12 cellular contexts compared by ENCODE assay signal in genomic region chr1:229563701-229564100, GRCh38. TPM values are rescaled to one million over a fixed set of nuclear protein-coding genes. Genes with fewer than 3 reads are reported as not detected.
A peak's percentile ranks its signal among the peaks of the same experiment; 100 is the strongest.
DNase-seq lines count a peak whose midpoint lies in the region; ATAC-seq and TF ChIP-seq lines count a peak whose summit lies in the region.
"Had no signal": no experiment of that assay in that cellular context is flagged by ENCODE, and none has a peak within 500 bp of the region (broad histone marks: within the 10 kb centered on the region; RNA-seq: fewer than 3 reads in every experiment).

No MANE protein-coding gene starts in this region.

- H3K27me3 ChIP-seq in AG04450 (ENCODE audit: control insufficient read depth, insufficient read depth, low read length), result no peaks in the 10 kb centered on the region
- H3K27me3 ChIP-seq: BE2C had no signal

- no peaks in the 10 kb centered on the region for H3K36me3 Mint-ChIP-seq in activated CD4-positive, alpha-beta T cell treated with anti-CD3 and anti-CD28 coated beads, Interleukin-2, amount 10 ng/mL, durations not matched to agents 7 days and 5 days (ENCODE audit: low read depth)

- peaks cover 10% of the 10 kb centered on the region for H3K4me1 Mint-ChIP-seq in activated CD4-positive, alpha-beta T cell treated with anti-CD3 and anti-CD28 coated beads, Interleukin-2, amount 10 ng/mL, durations not matched to agents 7 days and 5 days

- no peak overlapping the region for H3K27ac Mint-ChIP-seq in activated CD4-positive, alpha-beta T cell treated with anti-CD3 and anti-CD28 coated beads, Interleukin-2, amount 10 ng/mL, durations not matched to agents 7 days and 5 days

- no peak overlapping the region for H3K4me3 ChIP-seq in AG04450 (ENCODE audit: low read depth, low read length)

- DNase-seq in AG04450 (ENCODE audit: low read depth, low spot score) (peak; percentile 15), NCI-H2029 treated with DMSO at 0.1 percent for 48 hours (lab: John Stamatoyannopoulos, UW) (peak; percentile 16), fibroblast of gingiva (ENCODE audit: low read depth) (peak; percentile 10), pons (ENCODE audit: low spot score) (peak; percentile 48), HuH-7 (ENCODE audit: low spot score) (no peak), GM10248 (ENCODE audit: extremely low spot score) (no peak), left lobe of liver (ENCODE audit: low spot score) (no peak)
- DNase-seq in activated CD4-positive, alpha-beta T cell treated with anti-CD3 and anti-CD28 coated beads, Interleukin-2, amount 10 ng/mL, durations not matched to agents 7 days and 5 days, result no peak
- DNase-seq: activated T-cell treated with anti-CD3 and anti-CD28 coated beads, Interleukin-2, amount 50 U/mL, for 4 hours; BE2C; NCI-H2227 treated with DMSO at 0.1 percent for 48 hours; stimulated activated CD4-positive, alpha-beta T cell treated with anti-CD3 and anti-CD28 coated beads, Interleukin-4, amount 100 ng/mL, for 1 hour had no signal

- H3K27ac ChIP-seq in AG04450 (ENCODE audit: low read depth, low read length), result no peak overlapping the region

- POLR2A ChIA-PET in AG04450 (lab: Yijun Ruan, JAX), result interaction anchor here (1.2 kb wide), 1 partner anchor 48 kb away, joined by 3 read pairs; no protein-coding TSS in a partner anchor
- POLR2A ChIA-PET in GM10248 (lab: Yijun Ruan, JAX), result no interaction called here
- POLR2A ChIA-PET in activated CD4-positive, alpha-beta T cell treated with anti-CD3 and anti-CD28 coated beads, Interleukin-2, amount 10 ng/mL, durations not matched to agents 7 days and 5 days (lab: Charles Lee), result no interaction called here

- CTCF ChIA-PET in AG04450 (lab: Charles Lee), result no interaction called here
- CTCF ChIA-PET in GM10248 (lab: Yijun Ruan, JAX), result interaction anchor here (1.3 to 1.5 kb wide), 2 partner anchors 16 to 103 kb away, joined by 3 to 4 read pairs; no protein-coding TSS in a partner anchor
- CTCF ChIA-PET in activated CD4-positive, alpha-beta T cell treated with anti-CD3 and anti-CD28 coated beads, Interleukin-2, amount 10 ng/mL, durations not matched to agents 7 days and 5 days (lab: Charles Lee), result interaction anchor here (1.2 kb wide), 1 partner anchor 16 kb away, joined by 3 read pairs; no protein-coding TSS in a partner anchor

- H3K9me3 Mint-ChIP-seq in activated CD4-positive, alpha-beta T cell treated with anti-CD3 and anti-CD28 coated beads, Interleukin-2, amount 10 ng/mL, durations not matched to agents 7 days and 5 days, result no peaks in the 10 kb centered on the region
- H3K9me3 Mint-ChIP-seq: activated T-cell treated with anti-CD3 and anti-CD28 coated beads, Interleukin-2, amount 50 U/mL, for 4 hours had no signal

- ATAC-seq in left lobe of liver, result no peak
- ATAC-seq: activated T-cell treated with anti-CD3 and anti-CD28 coated beads, Interleukin-2, amount 50 U/mL, for 4 hours had no signal

- H3K4me3 Mint-ChIP-seq in activated CD4-positive, alpha-beta T cell treated with anti-CD3 and anti-CD28 coated beads, Interleukin-2, amount 10 ng/mL, durations not matched to agents 7 days and 5 days, result no peak overlapping the region
- H3K4me3 Mint-ChIP-seq: activated T-cell treated with anti-CD3 and anti-CD28 coated beads, Interleukin-2, amount 50 U/mL, for 4 hours had no signal

- H3K27me3 Mint-ChIP-seq in activated CD4-positive, alpha-beta T cell treated with anti-CD3 and anti-CD28 coated beads, Interleukin-2, amount 10 ng/mL, durations not matched to agents 7 days and 5 days, result peaks cover 3% of the 10 kb centered on the region

- TF ChIP-seq CTCF in AG04450 (IDR thresholded peaks at IDR 0.05; ENCODE audit: low read depth, low read length), result no peak
- TF ChIP-seq CTCF in GM10248 (IDR thresholded peaks at IDR 0.05; ENCODE audit: control extremely low read depth, extremely low read depth, low read depth, missing control alignments), result no peak

- no peaks in the 10 kb centered on the region for H3K9me3 ChIP-seq in AG04450 (ENCODE audit: control insufficient read depth, insufficient read depth, low read length)
- H3K9me3 ChIP-seq: BE2C had no signal

RNA-seq across cellular contexts. Expression of gene ABCB10, which starts 5.2 kb away (rescaled TPM):
- 8.7 and 10.3 TPM in 2 replicates for polyA plus RNA-seq in AG04450 (2011; rRNA removed)
- 8.7 and 9.1 TPM in 2 replicates for polyA minus RNA-seq in AG04450 (2011; rRNA and poly(A)+ RNA removed)
- total RNA-seq in left lobe of liver, result 16.4 TPM
- total RNA-seq in activated CD4-positive, alpha-beta T cell treated with anti-CD3 and anti-CD28 coated beads, Interleukin-2, amount 10 ng/mL, durations not matched to agents 7 days and 5 days, result 10 to 100 TPM; 23.7 to 28.2 TPM

RNA-seq across cellular contexts. Expression of gene NUP133, which starts 55.6 kb away (rescaled TPM):
- 27.3 and 29.6 TPM in 2 replicates for polyA plus RNA-seq in AG04450 (2011; rRNA removed)
- 21.5 and 29.1 TPM in 2 replicates for polyA minus RNA-seq in AG04450 (2011; rRNA and poly(A)+ RNA removed)
- total RNA-seq in left lobe of liver, result 12.1 TPM
- 10 to 100 TPM; 45.2 to 46.0 TPM for total RNA-seq in activated CD4-positive, alpha-beta T cell treated with anti-CD3 and anti-CD28 coated beads, Interleukin-2, amount 10 ng/mL, durations not matched to agents 7 days and 5 days

Comparison
In these comparisons a context has a peak if more than half of its experiments do, and no peak if none do; other contexts are left out.
1. DNase-seq: peak in AG04450 (single experiment), NCI-H2029 treated with DMSO at 0.1 percent for 48 hours (single experiment), fibroblast of gingiva (single experiment) and pons (single experiment); none in HuH-7 (single experiment), GM10248 (single experiment), left lobe of liver (single experiment) and activated CD4-positive, alpha-beta T cell treated with anti-CD3 and anti-CD28 coated beads, Interleukin-2, amount 10 ng/mL, durations not matched to agents 7 days and 5 days (single experiment).